Comparison of ENCODE assay signal across 5 cellular contexts in genomic region chr15:87201986-87202385, GRCh38.
"Had no signal": no experiment of that assay in that cellular context is flagged by ENCODE, and none has a peak within 500 bp of the region (broad histone marks: within the 10 kb centered on the region; RNA-seq: fewer than 3 reads in every experiment).

No MANE protein-coding gene starts in this region.

- ATAC-seq: GM23338 had no signal

- H3K4me2 ChIP-seq: GM23338 had no signal

- DNase-seq: H9, HCEC 1CT, IMR-90, KBM-7 had no signal

- H3K4me3 ChIP-seq: GM23338 had no signal

- H2AFZ ChIP-seq: GM23338 had no signal
